In the genomic region with DNA sequence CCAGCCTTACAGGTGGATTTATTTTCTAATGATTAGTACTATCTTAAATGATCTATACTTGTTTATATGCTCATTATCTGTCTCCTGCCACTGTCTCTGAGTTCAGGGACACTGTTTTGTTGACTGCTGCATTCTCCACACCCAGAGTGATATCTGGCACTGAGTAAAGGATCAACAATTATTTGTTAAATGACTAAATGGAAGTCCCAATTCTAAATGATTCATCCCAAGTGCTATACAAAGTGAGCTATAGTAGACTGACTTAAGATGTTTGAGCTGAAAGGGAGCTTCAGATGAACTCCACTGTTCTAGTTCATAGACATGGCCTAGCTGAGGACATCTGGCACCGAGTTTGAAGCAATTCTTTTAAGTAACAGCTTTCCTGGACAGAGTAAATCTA, we compare ENCODE assay signal across 26 cellular contexts. TPM values are rescaled to one million over a fixed set of nuclear protein-coding genes. Genes with fewer than 3 reads are reported as not detected.
A peak's percentile ranks its signal among the peaks of the same experiment; 100 is the strongest.
DNase-seq lines count a peak whose midpoint lies in the region; ATAC-seq and TF ChIP-seq lines count a peak whose summit lies in the region.
"Had no signal": no experiment of that assay in that cellular context is flagged by ENCODE, and none has a peak within 500 bp of the region (broad histone marks: within the 10 kb centered on the region; RNA-seq: fewer than 3 reads in every experiment).

No MANE protein-coding gene starts in this region.

- peak overlapping the region; percentile 95 for H4K91ac ChIP-seq in IMR-90 (ENCODE audit: insufficient read depth, low read depth, low read length)

- H3K9me3 Mint-ChIP-seq in activated CD4-positive, alpha-beta T cell treated with anti-CD3 and anti-CD28 coated beads, Interleukin-2, amount 10 ng/mL, durations not matched to agents 24 days and 14 days, result no peaks in the 10 kb centered on the region
- no peaks in the 10 kb centered on the region for H3K9me3 Mint-ChIP-seq in stimulated activated effector memory CD8-positive, alpha-beta T cell treated with anti-CD3 and anti-CD28 coated beads, Interleukin-12 subunit alpha, Interleukin-12 subunit beta, amount 100 ng/mL, for 72 hours
- H3K9me3 Mint-ChIP-seq: activated naive CD4-positive, alpha-beta T cell treated with anti-CD3 and anti-CD28 coated beads, Interleukin-2, amount 50 U/mL, for 24 hours; naive thymus-derived CD8-positive, alpha-beta T cell had no signal

- no peaks in the 10 kb centered on the region for H4K20me1 ChIP-seq in IMR-90 (ENCODE audit: insufficient read depth, low read length)

- peak overlapping the region; percentile 98 for H2BK15ac ChIP-seq in IMR-90 (ENCODE audit: low read depth, low read length)

- no TSS peak for BruUV-seq in IMR-90 (replicated peaks; lab: Mats Ljungman, UMichigan)

- H4K8ac ChIP-seq in IMR-90 (ENCODE audit: low read depth in 2 of 2, low read length in 2 of 2), result peak overlapping the region; percentile 85 to 92

- H3K4me2 ChIP-seq in IMR-90 (ENCODE audit: low read depth, low read length), result no peak overlapping the region

- peak overlapping the region; percentile 99 for H2BK120ac ChIP-seq in IMR-90 (ENCODE audit: low read depth, low read length)

- peaks cover 16 to 58% of the 10 kb centered on the region in 2 experiments for H3K79me1 ChIP-seq in IMR-90 (ENCODE audit: low read depth in 1 of 2, low read length in 2 of 2)

- DNase-seq in activated CD4-positive, alpha-beta T cell treated with anti-CD3 and anti-CD28 coated beads, Interleukin-2, amount 10 ng/mL, durations not matched to agents 24 days and 14 days, result no peak
- no peak for DNase-seq in activated CD4-positive, alpha-beta T cell treated with anti-CD3 and anti-CD28 coated beads, Interleukin-2, amount 50 U/mL, for 1 hour
- DNase-seq in IMR-90 (no peak), epithelial cell of esophagus (ENCODE audit: low read depth) (peak; percentile 58), activated gamma-delta T cell treated with Interleukin-2 at 50 U/mL for 16 hours (no peak), NCI-H524 treated with DMSO at 0.1 percent for 48 hours (lab: John Stamatoyannopoulos, UW) (no peak)
- DNase-seq in stimulated activated effector memory CD8-positive, alpha-beta T cell treated with anti-CD3 and anti-CD28 coated beads, Interleukin-12 subunit alpha, Interleukin-12 subunit beta, amount 100 ng/mL, for 72 hours (ENCODE audit: low spot score in 2 of 2), result no peak
- DNase-seq: activated CD4-positive, CD25-positive, alpha-beta regulatory T cell; BE2C; caudate nucleus; KBM-7; left ventricle myocardium inferior; MG63; midbrain; naive thymus-derived CD8-positive, alpha-beta T cell; NCI-H2029; NCI-H526 treated with DMSO at 0.1 percent for 48 hours; occipital lobe; stimulated activated CD8-positive, alpha-beta memory T cell treated with anti-CD3 and anti-CD28 coated beads, Interleukin-4, amount 100 ng/mL, for 48 hours; T-helper 1 cell; trophoblast cell had no signal

- H3K27me3 ChIP-seq in IMR-90 (ENCODE audit: control insufficient read depth, insufficient read depth, low read length), result no peaks in the 10 kb centered on the region
- H3K27me3 ChIP-seq: ascending aorta, BE2C, MG63, SJSA1 had no signal

- H3K27me3 Mint-ChIP-seq in activated CD4-positive, alpha-beta T cell treated with anti-CD3 and anti-CD28 coated beads, Interleukin-2, amount 10 ng/mL, durations not matched to agents 24 days and 14 days, result no peaks in the 10 kb centered on the region
- H3K27me3 Mint-ChIP-seq: activated naive CD4-positive, alpha-beta T cell treated with anti-CD3 and anti-CD28 coated beads, Interleukin-2, amount 50 U/mL, for 24 hours; naive thymus-derived CD8-positive, alpha-beta T cell had no signal

- dilution Hi-C loops in IMR-90 (cut with HindIII; ENCODE audit: low sequenced_read_pairs, unreplicated experiment), result no loop called here

- intact Hi-C loops in activated CD4-positive, alpha-beta T cell treated with anti-CD3 and anti-CD28 coated beads, Interleukin-2, amount 10 ng/mL, durations not matched to agents 24 days and 14 days (cut with micrococcal nuclease), result loop anchor here (2.0 to 5.0 kb wide), 2 partner anchors 59 to 302 kb away; no protein-coding TSS in a partner anchor
- intact Hi-C loops in IMR-90 (cut with micrococcal nuclease), result loop anchor here (5.0 kb wide), 1 partner anchor 37 kb away; no protein-coding TSS in a partner anchor

- peak overlapping the region; percentile 39; the same call in 1 of the 2 replicates for H3K56ac ChIP-seq in IMR-90 (ENCODE audit: extremely low read depth, insufficient read depth, low read length)

- H2BK20ac ChIP-seq in IMR-90 (ENCODE audit: low read depth, low read length), result peak overlapping the region; percentile 98

- no peak for TF ChIP-seq RAD21 in IMR-90 (IDR thresholded peaks at IDR 0.05; ENCODE audit: low read length)

- H3K36me3 Mint-ChIP-seq in activated CD4-positive, alpha-beta T cell treated with anti-CD3 and anti-CD28 coated beads, Interleukin-2, amount 10 ng/mL, durations not matched to agents 24 days and 14 days (ENCODE audit: low read depth), result peaks cover 19% of the 10 kb centered on the region
- no peaks in the 10 kb centered on the region for H3K36me3 Mint-ChIP-seq in stimulated activated effector memory CD8-positive, alpha-beta T cell treated with anti-CD3 and anti-CD28 coated beads, Interleukin-12 subunit alpha, Interleukin-12 subunit beta, amount 100 ng/mL, for 72 hours
- H3K36me3 Mint-ChIP-seq: activated naive CD4-positive, alpha-beta T cell treated with anti-CD3 and anti-CD28 coated beads, Interleukin-2, amount 50 U/mL, for 24 hours; naive thymus-derived CD8-positive, alpha-beta T cell had no signal

- POLR2A ChIA-PET in IMR-90 (lab: Charles Lee; ENCODE audit: unreplicated experiment), result no interaction called here

- CTCF ChIA-PET in IMR-90 (lab: Yijun Ruan, JAX), result no interaction called here

- WGBS in IMR-90 (ENCODE audit: extremely low coverage in 2 of 2, insufficient read length in 1 of 2), 2 experiments, result no CpG with 5 or more reads among the region's 1 CpG

- H3K4me1 ChIP-seq in IMR-90 (ENCODE audit: control insufficient read depth, insufficient read depth, low read length), result peaks cover 27% of the 10 kb centered on the region
- H3K4me1 ChIP-seq: BE2C had no signal

- no peak for TF ChIP-seq CTCF in IMR-90 (conservative IDR thresholded peaks at IDR 0.05; ENCODE audit: low read depth, low read length)
- TF ChIP-seq CTCF in epithelial cell of esophagus (IDR thresholded peaks at IDR 0.05; ENCODE audit: insufficient read depth, low read depth, low read length, missing control alignments), result no peak

- peak overlapping the region; percentile 82 for H2BK5ac ChIP-seq in IMR-90 (ENCODE audit: low read depth, low read length, poor library complexity, severe bottlenecking)

- H3K23ac ChIP-seq in IMR-90 (ENCODE audit: low read depth, low read length), result peak overlapping the region; percentile 91

- peaks cover 3% of the 10 kb centered on the region; the same call in 1 of the 2 replicates for H3K36me3 ChIP-seq in IMR-90 (ENCODE audit: control insufficient read depth, insufficient read depth, low read length)
- H3K36me3 ChIP-seq: ascending aorta, BE2C, left ventricle myocardium inferior, MG63, SJSA1 had no signal

- in situ Hi-C loops in IMR-90 (cut with MboI; ENCODE audit: low sequenced_read_pairs), result no loop called here

- H3K9ac ChIP-seq in IMR-90 (ENCODE audit: low read depth, low read length), result no peak overlapping the region

- H3K14ac ChIP-seq in IMR-90 (replicated peaks; ENCODE audit: low read depth, low read length), result peak overlapping the region; percentile 96

- H3K4me1 Mint-ChIP-seq in activated CD4-positive, alpha-beta T cell treated with anti-CD3 and anti-CD28 coated beads, Interleukin-2, amount 10 ng/mL, durations not matched to agents 24 days and 14 days, result peaks cover 41% of the 10 kb centered on the region
- peaks cover 25% of the 10 kb centered on the region for H3K4me1 Mint-ChIP-seq in stimulated activated effector memory CD8-positive, alpha-beta T cell treated with anti-CD3 and anti-CD28 coated beads, Interleukin-12 subunit alpha, Interleukin-12 subunit beta, amount 100 ng/mL, for 72 hours

- peak overlapping the region; percentile 96; the same call in 1 of the 2 replicates for H3K18ac ChIP-seq in IMR-90 (ENCODE audit: low read depth, low read length)

- H3K27ac Mint-ChIP-seq in activated CD4-positive, alpha-beta T cell treated with anti-CD3 and anti-CD28 coated beads, Interleukin-2, amount 10 ng/mL, durations not matched to agents 24 days and 14 days, result peak overlapping the region; percentile 52
- peak overlapping the region; percentile 18 for H3K27ac Mint-ChIP-seq in stimulated activated effector memory CD8-positive, alpha-beta T cell treated with anti-CD3 and anti-CD28 coated beads, Interleukin-12 subunit alpha, Interleukin-12 subunit beta, amount 100 ng/mL, for 72 hours
- H3K27ac Mint-ChIP-seq: activated naive CD4-positive, alpha-beta T cell treated with anti-CD3 and anti-CD28 coated beads, Interleukin-2, amount 50 U/mL, for 24 hours had no signal

- no peak for ATAC-seq in IMR-90 (ENCODE audit: low read depth)
- ATAC-seq in stimulated activated effector memory CD8-positive, alpha-beta T cell treated with anti-CD3 and anti-CD28 coated beads, Interleukin-12 subunit alpha, Interleukin-12 subunit beta, amount 100 ng/mL, for 72 hours, result peak; percentile 78
- no peak for ATAC-seq in GM18907 (IDR thresholded peaks at IDR 0.05; ENCODE audit: unreplicated experiment)
- ATAC-seq: naive thymus-derived CD8-positive, alpha-beta T cell had no signal

- H2AK9ac ChIP-seq in IMR-90 (replicated peaks; ENCODE audit: low read depth, low read length, poor library complexity), result no peak overlapping the region

- H3K9me3 ChIP-seq in IMR-90 (ENCODE audit: control insufficient read depth, insufficient read depth, low read length), result no peaks in the 10 kb centered on the region
- H3K9me3 ChIP-seq: ascending aorta, BE2C, left ventricle myocardium inferior, MG63, SJSA1 had no signal

- peak overlapping the region; percentile 96 for H3K4ac ChIP-seq in IMR-90 (ENCODE audit: low read depth, low read length)

- H3K27ac ChIP-seq in IMR-90 (ENCODE audit: insufficient read depth, low read length), result peak overlapping the region; percentile 91
- H3K27ac ChIP-seq: ascending aorta, left ventricle myocardium inferior had no signal

- peaks cover 11% of the 10 kb centered on the region for H3K9me1 ChIP-seq in IMR-90 (ENCODE audit: insufficient read depth, low read length)

- H3K4me3 ChIP-seq in IMR-90 (ENCODE audit: insufficient read depth, low read depth, low read length), result no peak overlapping the region
- H3K4me3 ChIP-seq in epithelial cell of esophagus (ENCODE audit: low read length), result no peak overlapping the region
- H3K4me3 ChIP-seq: ascending aorta, left ventricle myocardium inferior, MG63, SJSA1 had no signal

- peak overlapping the region; percentile 99 for H2AK5ac ChIP-seq in IMR-90 (ENCODE audit: low read depth, low read length)

- H4K5ac ChIP-seq in IMR-90 (ENCODE audit: low read depth, low read length), result peak overlapping the region; percentile 98; the same call in 1 of the 2 replicates

- no peak for TF ChIP-seq POLR2A in IMR-90 (IDR thresholded peaks at IDR 0.05; ENCODE audit: low read depth, low read length)

- H3K4me3 Mint-ChIP-seq in activated CD4-positive, alpha-beta T cell treated with anti-CD3 and anti-CD28 coated beads, Interleukin-2, amount 10 ng/mL, durations not matched to agents 24 days and 14 days, result no peak overlapping the region
- H3K4me3 Mint-ChIP-seq in stimulated activated effector memory CD8-positive, alpha-beta T cell treated with anti-CD3 and anti-CD28 coated beads, Interleukin-12 subunit alpha, Interleukin-12 subunit beta, amount 100 ng/mL, for 72 hours, result no peak overlapping the region
- H3K4me3 Mint-ChIP-seq: activated naive CD4-positive, alpha-beta T cell treated with anti-CD3 and anti-CD28 coated beads, Interleukin-2, amount 50 U/mL, for 24 hours; naive thymus-derived CD8-positive, alpha-beta T cell had no signal

- H2AFZ ChIP-seq in IMR-90 (replicated peaks; ENCODE audit: low read length, poor library complexity), result no peak overlapping the region

RNA-seq across cellular contexts. Expression of gene ITGA2, which starts 40.5 kb away (rescaled TPM):
- total RNA-seq in activated CD4-positive, alpha-beta T cell treated with anti-CD3 and anti-CD28 coated beads, Interleukin-2, amount 10 ng/mL, durations not matched to agents 24 days and 14 days, result 3.5 and 3.9 TPM in 2 replicates
- total RNA-seq in IMR-90 (2012; rRNA removed), result 83.6 and 93.4 TPM in 2 replicates
- 20.4 and 23.3 TPM in 2 replicates for polyA plus RNA-seq in IMR-90 (2012; rRNA removed)
- 3.8 and 6.3 TPM in 2 replicates for polyA plus RNA-seq in IMR-90 (2012; cell fraction: cytosol; rRNA removed)
- 2.9 and 17.7 TPM in 2 replicates for polyA plus RNA-seq in IMR-90 (2012; cell fraction: nucleus; rRNA removed; ENCODE audit: low replicate concordance)
- total RNA-seq: G401; naive thymus-derived CD8-positive, alpha-beta T cell had no signal

Comparison
In these comparisons a context has a peak if more than half of its experiments do, and no peak if none do; other contexts are left out.
1. RNA of gene ITGA2, which starts 40.5 kb away (total RNA-seq): 83.6 to 93.4 TPM in IMR-90; 3.5 to 3.9 TPM in activated CD4-positive, alpha-beta T cell treated with anti-CD3 and anti-CD28 coated beads, Interleukin-2, amount 10 ng/mL, durations not matched to agents 24 days and 14 days; every median in the first group is over 10 times any median in the second.